1 cellular context compared by ENCODE assay signal in the genomic region with DNA sequence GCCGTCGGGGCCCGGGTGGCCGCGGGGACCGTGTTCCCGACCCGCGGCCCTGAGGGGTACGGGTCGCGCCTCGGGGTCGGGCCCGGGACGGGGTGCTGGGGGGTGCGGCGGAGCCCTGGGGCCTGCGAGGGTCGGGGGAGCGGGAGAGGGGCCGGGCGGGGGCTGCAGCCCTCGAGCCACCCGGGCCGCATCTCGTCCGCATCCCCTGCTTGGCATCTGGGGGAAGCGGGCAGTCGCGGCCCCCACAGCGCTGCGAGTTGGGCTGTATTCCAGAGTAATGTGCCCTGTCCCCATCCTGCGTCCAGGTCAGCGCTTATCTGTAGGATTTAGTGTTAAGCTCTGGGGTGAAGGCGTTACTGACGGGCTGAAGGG.
TF ChIP-seq lines count a peak whose summit lies in the region.

No MANE protein-coding gene starts in this region.

TF ChIP-seq in HCT116, 20 proteins besides CTCF, POLR2A, EP300 and RAD21 (continued from another document):
- TF ChIP-seq, protein P1, sequence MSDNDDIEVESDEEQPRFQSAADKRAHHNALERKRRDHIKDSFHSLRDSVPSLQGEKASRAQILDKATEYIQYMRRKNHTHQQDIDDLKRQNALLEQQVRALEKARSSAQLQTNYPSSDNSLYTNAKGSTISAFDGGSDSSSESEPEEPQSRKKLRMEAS (IDR thresholded peaks at IDR 0.05): no peak
